Comparison of ENCODE assay signal across 23 cellular contexts in the genomic region with DNA sequence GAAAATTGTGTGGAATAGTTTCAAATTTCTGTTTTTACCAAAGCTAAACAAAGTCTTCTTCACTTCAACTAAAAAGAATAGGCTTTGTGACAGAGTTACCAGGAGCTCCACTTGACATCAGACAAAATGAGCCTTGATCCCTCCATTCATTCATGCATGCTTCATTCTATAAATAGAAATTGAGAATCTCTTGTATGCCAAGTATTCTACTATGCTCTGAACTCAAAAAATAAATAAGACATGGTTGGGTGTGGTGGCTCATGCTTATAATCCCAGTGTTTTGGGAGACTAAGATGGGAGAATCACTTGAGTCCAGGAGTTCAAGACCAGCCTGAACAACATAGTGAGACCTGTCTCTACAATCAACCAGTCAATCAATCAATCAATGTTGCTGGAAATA.
"Had no signal": no experiment of that assay in that cellular context is flagged by ENCODE, and none has a peak within 500 bp of the region (broad histone marks: within the 10 kb centered on the region; RNA-seq: fewer than 3 reads in every experiment).

No MANE protein-coding gene starts in this region.

- DNase-seq: hypothalamus; immature natural killer cell; kidney; left colon; left lung; lower lobe of right lung; mammary epithelial cell; mesenchymal stem cell; naive thymus-derived CD4-positive, alpha-beta T cell; ovary; right lobe of liver; spleen; stimulated activated CD4-positive, alpha-beta T cell treated with anti-CD3 and anti-CD28 coated beads, Interleukin-4, amount 100 ng/mL, for 4 hours; stimulated activated CD8-positive, alpha-beta memory T cell treated with anti-CD3 and anti-CD28 coated beads, Interleukin-4, amount 100 ng/mL, for 48 hours; stimulated activated naive CD4-positive, alpha-beta T cell treated with Interleukin-2 at 50 U/mL for 16 hours; stimulated activated naive CD8-positive, alpha-beta T cell treated with anti-CD3 and anti-CD28 coated beads, Interleukin-15, amount 100 ng/mL, for 72 hours; substantia nigra; uterus had no signal

- H3K9me3 ChIP-seq: lower lobe of right lung, ovary, right atrium auricular region, right lobe of liver, spleen, tibial nerve, uterus had no signal

- H3K36me3 ChIP-seq: left lung, lower lobe of right lung, ovary, right atrium auricular region, right lobe of liver, spleen, tibial nerve, uterus had no signal

- H3K4me1 ChIP-seq: left lung, lower lobe of right lung, right atrium auricular region, right lobe of liver, spleen, uterus had no signal

- ATAC-seq: left colon; left lung; lower lobe of right lung; naive thymus-derived CD4-positive, alpha-beta T cell; natural killer cell treated with Interleukin-12 subunit alpha and Interleukin-12 subunit beta and Interleukin-15 and Interleukin-18, amount 100 ng/mL, for 72 hours; right lobe of liver; stimulated activated memory B cell treated with anti-CD40 and anti-IgM and Interleukin-4, amounts not matched to agents 10 μg/mL and 1 μg/mL and 100 μg/mL, for 72 hours; stimulated activated naive CD8-positive, alpha-beta T cell treated with anti-CD3 and anti-CD28 coated beads, Interleukin-15, amount 100 ng/mL, for 72 hours had no signal

- H3K27ac ChIP-seq: left lung, lower lobe of right lung, ovary, right atrium auricular region, right lobe of liver, skin epidermis, spleen, tibial nerve, uterus had no signal

- H3K4me3 ChIP-seq: left lung, lower lobe of right lung, ovary, right atrium auricular region, right lobe of liver, skin epidermis, spleen, tibial nerve, uterus had no signal

- H3K27me3 ChIP-seq: left lung, ovary, right atrium auricular region, right lobe of liver, spleen, tibial nerve, uterus had no signal
